ENCODE assay signal across 17 cellular contexts in the genomic region with DNA sequence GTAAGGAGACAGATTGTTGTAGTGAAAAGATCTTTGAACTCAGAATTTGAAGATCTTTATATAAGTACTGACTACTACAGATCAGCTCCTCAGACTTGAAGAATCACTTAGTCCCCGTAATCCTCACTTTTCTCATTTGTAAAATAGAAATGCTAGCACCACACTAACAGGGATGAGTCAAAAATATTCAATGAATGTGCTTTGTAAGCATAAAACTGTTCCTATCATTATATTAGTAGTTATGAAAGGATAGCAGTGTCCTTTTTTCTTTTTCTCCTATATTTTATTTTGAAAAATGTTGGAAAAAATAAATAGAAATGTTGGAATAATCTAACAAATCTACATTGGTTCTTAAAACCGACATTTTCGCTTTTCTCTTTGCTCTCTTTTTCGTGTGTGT.
"Had no signal": no experiment of that assay in that cellular context is flagged by ENCODE, and none has a peak within 500 bp of the region (broad histone marks: within the 10 kb centered on the region; RNA-seq: fewer than 3 reads in every experiment).

No MANE protein-coding gene starts in this region.

- H3K9me3 ChIP-seq: left lung, mucosa of descending colon, SJSA1, transverse colon, vagina had no signal

- H3K4me3 ChIP-seq: left lung, mucosa of descending colon, SJSA1, transverse colon, vagina had no signal

- H3K27ac Mint-ChIP-seq: nephron had no signal

- H3K4me3 Mint-ChIP-seq: nephron had no signal

- H3K9me3 Mint-ChIP-seq: nephron; stimulated activated naive B cell treated with anti-CD40 and anti-IgM and Interleukin-4, amounts not matched to agents 10 μg/mL and 1 μg/mL and 100 μg/mL, for 72 hours had no signal

- H3K27me3 Mint-ChIP-seq: stimulated activated naive B cell treated with anti-CD40 and anti-IgM and Interleukin-4, amounts not matched to agents 10 μg/mL and 1 μg/mL and 100 μg/mL, for 72 hours had no signal

- ATAC-seq: left lung; mucosa of descending colon; stimulated activated naive B cell treated with anti-CD40 and anti-IgM and Interleukin-4, amounts not matched to agents 10 μg/mL and 1 μg/mL and 100 μg/mL, for 72 hours had no signal

- H3K27me3 ChIP-seq: left lung, SJSA1, transverse colon, vagina had no signal

- H3K27ac ChIP-seq: SJSA1, transverse colon had no signal

- H3K36me3 ChIP-seq: vagina had no signal

- DNase-seq: activated CD4-positive, alpha-beta T cell treated with anti-CD3 and anti-CD28 coated beads, Interleukin-2, amount 50 U/mL, for 4 hours; activated CD4-positive, CD25-positive, alpha-beta regulatory T cell treated with anti-CD3 and anti-CD28 coated beads, Interleukin-2, amount 50 U/mL, for 72 hours; activated CD8-positive, alpha-beta memory T cell treated with anti-CD3 and anti-CD28 coated beads, Interleukin-2, amount 50 U/mL, for 4 hours; erythroblast; left lung; mammary epithelial cell; mucosa of descending colon; nucleus accumbens; posterior cingulate gyrus; stimulated activated CD4-positive, alpha-beta T cell treated with anti-CD3 and anti-CD28 coated beads, Interleukin-2, amount 100 ng/mL, for 48 hours; stimulated activated naive B cell treated with anti-CD40 and anti-IgM and Interleukin-4, amounts not matched to agents 10 μg/mL and 1 μg/mL and 100 μg/mL, for 72 hours; substantia nigra; SW 1271; transverse colon had no signal
